Comparison of ENCODE assay signal across 8 cellular contexts in the genomic region with DNA sequence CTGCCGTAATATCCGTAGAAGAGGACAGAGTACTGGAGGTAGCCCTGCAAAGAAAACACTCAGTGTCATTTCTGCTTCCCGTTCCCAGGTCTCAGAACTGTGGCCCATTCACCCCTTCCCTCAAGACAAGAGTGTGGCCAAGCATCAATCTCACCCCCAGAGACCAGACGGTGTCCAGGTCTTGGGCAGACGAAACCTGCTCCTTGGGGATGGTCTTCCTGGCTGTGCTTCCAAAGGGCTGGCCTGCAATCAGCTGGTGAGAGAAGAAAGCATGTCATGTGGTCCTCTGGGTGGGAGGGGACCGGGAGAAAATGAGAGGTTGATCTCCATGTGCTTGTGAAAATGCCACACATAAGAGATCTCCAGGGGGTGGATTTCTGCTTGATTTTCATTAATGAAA. TPM values are rescaled to one million over a fixed set of nuclear protein-coding genes. Genes with fewer than 3 reads are reported as not detected.
"Had no signal": no experiment of that assay in that cellular context is flagged by ENCODE, and none has a peak within 500 bp of the region (broad histone marks: within the 10 kb centered on the region; RNA-seq: fewer than 3 reads in every experiment).

No MANE protein-coding gene starts in this region.

- DNase-seq: GM23248, GOT3, H7, HCEC 1CT, IMR-90 had no signal

- ATAC-seq: K562 had no signal

- H2AFZ ChIP-seq: GM23248 had no signal

- H3K4me3 ChIP-seq: GM23248, K562 had no signal

- H3K27ac ChIP-seq: GM23248 had no signal

- H3K9ac ChIP-seq: GM23248 had no signal

RNA-seq across cellular contexts. Expression of a gene that starts 15.8 kb away (rescaled TPM):
- total RNA-seq: GM23248, H4, H7, HT-29, IMR-90, K562 had no signal
- polyA plus RNA-seq: GM23248, IMR-90 had no signal
